In the genomic region with DNA sequence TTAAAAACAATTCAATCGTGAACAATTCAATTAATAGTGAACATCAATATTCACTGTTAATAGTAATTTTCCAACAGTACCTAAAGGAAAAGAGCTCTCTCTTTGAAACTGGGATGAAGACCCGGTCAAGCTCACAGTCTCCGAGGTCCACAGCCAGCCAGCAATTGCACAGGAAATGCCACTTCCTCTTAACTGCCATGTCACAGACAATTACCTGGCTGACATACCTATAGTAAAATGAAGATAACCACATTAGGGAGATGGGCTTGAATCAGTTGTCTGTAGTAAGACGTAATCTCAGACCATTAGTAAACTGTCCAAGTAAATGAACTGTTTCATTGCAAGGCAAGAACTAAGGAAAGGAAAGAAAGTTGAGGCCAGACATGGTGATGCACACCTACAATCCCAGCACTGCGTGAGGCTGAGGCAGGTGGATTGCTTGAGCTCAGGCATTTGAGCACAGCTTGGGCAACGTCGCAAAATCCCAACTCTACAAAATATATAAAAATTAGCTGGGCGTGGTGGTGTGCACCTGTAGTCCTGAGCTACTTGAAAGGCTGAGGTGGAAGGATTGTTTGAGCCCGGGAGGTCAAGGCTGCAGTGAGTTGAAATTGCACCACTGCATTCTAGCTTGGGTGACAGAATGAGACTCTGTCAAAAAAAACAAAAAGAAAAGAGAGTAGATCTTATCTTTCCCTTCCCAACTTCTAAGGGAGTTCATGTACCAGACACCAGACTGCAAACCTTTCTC, we compare ENCODE assay signal across 17 cellular contexts. TPM values are rescaled to one million over a fixed set of nuclear protein-coding genes. Genes with fewer than 3 reads are reported as not detected.
A peak's percentile ranks its signal among the peaks of the same experiment; 100 is the strongest.
DNase-seq lines count a peak whose midpoint lies in the region; ATAC-seq, FAIRE-seq and TF ChIP-seq lines count a peak whose summit lies in the region.
"Had no signal": no experiment of that assay in that cellular context is flagged by ENCODE, and none has a peak within 500 bp of the region (broad histone marks: within the 10 kb centered on the region; RNA-seq: fewer than 3 reads in every experiment).

No MANE protein-coding gene starts in this region.

- no peak overlapping the region for H3K27ac ChIP-seq in Karpas-422 (ENCODE audit: low read length)
- H3K27ac ChIP-seq: A549, C4-2B had no signal

- peaks cover 16% of the 10 kb centered on the region for H3K4me1 ChIP-seq in Karpas-422 (ENCODE audit: low read length)
- H3K4me1 ChIP-seq: A549 had no signal

- H2AFZ ChIP-seq in Karpas-422 (ENCODE audit: low read length): peak overlapping the region; percentile 32; the same call in 1 of the 2 replicates
- H2AFZ ChIP-seq: GM23338 had no signal

- H3K9me2 ChIP-seq in Karpas-422 (replicated peaks; ENCODE audit: insufficient read depth, low read length): no peaks in the 10 kb centered on the region

- peak; percentile 11 for DNase-seq in GM12865 (ENCODE audit: low read depth)
- DNase-seq in Karpas-422: no peak
- DNase-seq in RPMI8226: peak; percentile 43
- DNase-seq in germinal center (ENCODE audit: low spot score): peak; percentile 26
- DNase-seq in COR-L47 (lab: John Stamatoyannopoulos, UW): no peak
- no peak for DNase-seq in H54 (ENCODE audit: insufficient read length, low spot score)
- DNase-seq: BE2C; CD4-positive, alpha-beta memory T cell; DMS53; H9; Kasumi-1 had no signal

- no peak for ATAC-seq in GM19351 (IDR thresholded peaks at IDR 0.05; ENCODE audit: unreplicated experiment)
- ATAC-seq: A549, GM23338 had no signal

- TF ChIP-seq CTCF in GM12865 (IDR thresholded peaks at IDR 0.05; ENCODE audit: insufficient read depth, low read depth, low read length, missing control alignments): no peak

- peak overlapping the region; percentile 20 for H3K4me2 ChIP-seq in Karpas-422 (ENCODE audit: low read depth, low read length, poor library complexity, severe bottlenecking)
- H3K4me2 ChIP-seq: A549, GM23338 had no signal

- no peak for TF ChIP-seq POLR2A in H54 (IDR thresholded peaks at IDR 0.05; ENCODE audit: low read depth, low read length)

- no peaks in the 10 kb centered on the region for H3K27me3 ChIP-seq in Karpas-422 (ENCODE audit: low read length)

- H3K4me3 ChIP-seq in GM12865 (ENCODE audit: low read depth, low read length) (no peak overlapping the region), Karpas-422 (ENCODE audit: low read length) (no peak overlapping the region)
- H3K4me3 ChIP-seq: A549, GM23338 had no signal

- no peaks in the 10 kb centered on the region for H3K9me3 ChIP-seq in Karpas-422 (ENCODE audit: low read length)
- H3K9me3 ChIP-seq: A549, BE2C had no signal

- no peaks in the 10 kb centered on the region for H3K36me3 ChIP-seq in Karpas-422 (ENCODE audit: insufficient read depth, low read length)
- H3K36me3 ChIP-seq: BE2C had no signal

- no peaks in the 10 kb centered on the region for H4K20me1 ChIP-seq in Karpas-422 (ENCODE audit: insufficient read depth, low read depth, low read length)

- FAIRE-seq in H54 (lab: Jason Lieb, UNC): no peak
- FAIRE-seq: A549 had no signal

- no peak overlapping the region for H3K9ac ChIP-seq in Karpas-422 (ENCODE audit: low read length)

- no peaks in the 10 kb centered on the region for H3K79me2 ChIP-seq in Karpas-422 (ENCODE audit: low read length)

RNA-seq across cellular contexts. Expression of gene PKD1L3, which starts 36.9 kb away (rescaled TPM):
- not detected in 2 replicates for total RNA-seq in Karpas-422 (2014; rRNA removed; shearing (Covaris generic); ENCODE audit: low replicate concordance)
- total RNA-seq: CD4-positive, alpha-beta memory T cell; Daoy; GM23338; H9; HT-29 had no signal

RNA-seq across cellular contexts. Expression of gene DHODH, which starts 45.2 kb away (rescaled TPM):
- total RNA-seq in Karpas-422 (2014; rRNA removed; shearing (Covaris generic); ENCODE audit: low replicate concordance): 7.6 and 14.2 TPM in 2 replicates

Comparison
In these comparisons a context has a peak if more than half of its experiments do, and no peak if none do; other contexts are left out.
1. DNase-seq: peak in GM12865 (single experiment), RPMI8226 (single experiment) and germinal center (single experiment); none in Karpas-422 (single experiment), COR-L47 (single experiment) and H54 (single experiment).